ENCODE assay signal across 8 cellular contexts in genomic region chr7:44259547-44260457, GRCh38. TPM values are rescaled to one million over a fixed set of nuclear protein-coding genes. Genes with fewer than 3 reads are reported as not detected.
DNase-seq lines count a peak whose midpoint lies in the region; ATAC-seq and TF ChIP-seq lines count a peak whose summit lies in the region.

No MANE protein-coding gene starts in this region.

- H3K9me3 ChIP-seq in tibial nerve = no peaks in the 10 kb centered on the region

- H3K4me3 ChIP-seq in cardiac fibroblast (replicated peaks in 1 of 2; ENCODE audit: low read depth in 2 of 2, low read length in 2 of 2) = no peak overlapping the region
- no peak overlapping the region for H3K4me3 ChIP-seq in tibial nerve

- 37 to 51% methylated on average over 15 to 17 of the region's 18 CpGs for WGBS in tibial nerve, 2 donors

- no peak overlapping the region for H3K27ac Mint-ChIP-seq in mesothelial cell of epicardium
- no peak overlapping the region for H3K27ac Mint-ChIP-seq in osteocyte (ENCODE audit: unreplicated experiment)

- peak; percentile 13 for ATAC-seq in left lobe of liver

- H3K27ac ChIP-seq in tibial nerve = peak overlapping the region; percentile 19 to 84 (median 68)

- DNase-seq in activated T-cell treated with anti-CD3 and anti-CD28 coated beads, Interleukin-2, amount 50 U/mL, for 48 hours = peak; percentile 40 to 42
- no peak for DNase-seq in activated T-cell treated with anti-CD3 and anti-CD28 coated beads, Interleukin-2, amount 50 U/mL, for 1 hour
- DNase-seq in cardiac fibroblast (ENCODE audit: low read depth in 2 of 2) (peak; percentile 98 to 99), left lobe of liver (ENCODE audit: low spot score) (no peak), tibial nerve (ENCODE audit: low spot score in 2 of 2) (peak; percentile 31 to 68), SHP77 (lab: John Stamatoyannopoulos, UW) (no peak), mesothelial cell of epicardium (ENCODE audit: low spot score in 2 of 2, unreplicated experiment in 2 of 2) (no peak), osteocyte (ENCODE audit: extremely low spot score, unreplicated experiment) (no peak)

- H3K36me3 ChIP-seq in tibial nerve = no peaks in the 10 kb centered on the region

- H3K27me3 Mint-ChIP-seq in mesothelial cell of epicardium (ENCODE audit: low read depth) (peaks cover 3% of the 10 kb centered on the region), osteocyte (ENCODE audit: unreplicated experiment) (peaks cover 3% of the 10 kb centered on the region)

- TF ChIP-seq POLR2A in tibial nerve (IDR thresholded peaks at IDR 0.05) = no peak

- peaks cover 0 to 40% (median 34%) of the 10 kb centered on the region in 4 donors for H3K4me1 ChIP-seq in tibial nerve

- TF ChIP-seq EP300 in tibial nerve (IDR thresholded peaks at IDR 0.05) = peak in 1 of 2 donors; percentile 75

- no peak overlapping the region for H3K4me3 Mint-ChIP-seq in mesothelial cell of epicardium
- H3K4me3 Mint-ChIP-seq in osteocyte (ENCODE audit: unreplicated experiment) = no peak overlapping the region

- TF ChIP-seq CTCF in cardiac fibroblast (IDR thresholded peaks at IDR 0.05; ENCODE audit: low read depth, low read length) (no peak), tibial nerve (IDR thresholded peaks at IDR 0.05) (no peak), mesothelial cell of epicardium (IDR thresholded peaks at IDR 0.05; ENCODE audit: unreplicated experiment) (no peak), osteocyte (IDR thresholded peaks at IDR 0.05) (no peak)

- H3K27me3 ChIP-seq in tibial nerve = peaks cover 0 to 2% of the 10 kb centered on the region in 2 donors

- H3K9me3 Mint-ChIP-seq in mesothelial cell of epicardium (peaks cover under 1% of the 10 kb centered on the region), osteocyte (ENCODE audit: unreplicated experiment) (no peaks in the 10 kb centered on the region)

- H3K36me3 Mint-ChIP-seq in mesothelial cell of epicardium (no peaks in the 10 kb centered on the region), osteocyte (ENCODE audit: unreplicated experiment) (no peaks in the 10 kb centered on the region)

- H3K4me1 Mint-ChIP-seq in mesothelial cell of epicardium (peaks cover 28% of the 10 kb centered on the region), osteocyte (ENCODE audit: unreplicated experiment) (peaks cover 11% of the 10 kb centered on the region)

RNA-seq across cellular contexts. Expression of gene YKT6, which starts 59.0 kb away (rescaled TPM):
- total RNA-seq in left lobe of liver (19.9 TPM), tibial nerve (10 to 100 TPM; 36.2 to 54.6 (median 43.6) TPM), mesothelial cell of epicardium (80.6 to 85.0 TPM (median 83.7 TPM) in 3 replicates), osteocyte (89.5 and 106 TPM in 2 replicates)

Comparison
In these comparisons a context has a peak if more than half of its experiments do, and no peak if none do; other contexts are left out.
1. DNase-seq: peak in activated T-cell treated with anti-CD3 and anti-CD28 coated beads, Interleukin-2, amount 50 U/mL, for 48 hours (2 of 2), cardiac fibroblast (2 of 2) and tibial nerve (2 of 2); none in activated T-cell treated with anti-CD3 and anti-CD28 coated beads, Interleukin-2, amount 50 U/mL, for 1 hour (single experiment), left lobe of liver (single experiment), SHP77 (0 of 2), mesothelial cell of epicardium (0 of 2) and osteocyte (single experiment).